Comparison of ENCODE assay signal across 30 cellular contexts in genomic region chr3:143700431-143700975, GRCh38.
"Had no signal": no experiment of that assay in that cellular context is flagged by ENCODE, and none has a peak within 500 bp of the region (broad histone marks: within the 10 kb centered on the region; RNA-seq: fewer than 3 reads in every experiment).

No MANE protein-coding gene starts in this region.

- H3K4me3 Mint-ChIP-seq: activated naive CD4-positive, alpha-beta T cell treated with anti-CD3 and anti-CD28 coated beads, Interleukin-2, amount 50 U/mL, for 24 hours; activated T-helper 1 cell treated with anti-CD3 and anti-CD28 coated beads, Interleukin-12 subunit alpha, Interleukin-12 subunit beta, Interleukin-2, Interleukin-4 antibody, amounts not matched to agents 30 ng/mL and 10 ng/mL and 1 ng/mL, durations not matched to agents 14 hours and 24 hours and 36 hours; central memory CD8-positive, alpha-beta T cell; dendritic cell treated with granulocyte-macrophage colony-stimulating factor and Interleukin-4, amounts not matched to agents 40 ng/mL and 50 ng/mL, for 4 days; natural killer cell treated with Interleukin-12 subunit alpha and Interleukin-12 subunit beta and Interleukin-15 and Interleukin-18, amount 100 ng/mL, for 72 hours; stimulated activated naive B cell treated with anti-CD40 and anti-IgM and Interleukin-4, amounts not matched to agents 10 μg/mL and 1 μg/mL and 100 μg/mL, for 72 hours; T-helper 1 cell treated with Interleukin-12 subunit alpha and Interleukin-12 subunit beta and Interleukin-4 antibody, amounts not matched to agents 30 μg/mL and 1 μg/mL, for 36 hours had no signal

- H3K36me3 ChIP-seq: breast epithelium, gastroesophageal sphincter, neutrophil, transverse colon had no signal

- H3K9me3 ChIP-seq: breast epithelium, gastroesophageal sphincter, mucosa of descending colon, neutrophil, testis, transverse colon had no signal

- H3K27me3 Mint-ChIP-seq: activated naive CD4-positive, alpha-beta T cell treated with anti-CD3 and anti-CD28 coated beads, Interleukin-2, amount 50 U/mL, for 24 hours; central memory CD8-positive, alpha-beta T cell; dendritic cell treated with granulocyte-macrophage colony-stimulating factor and Interleukin-4, amounts not matched to agents 40 ng/mL and 50 ng/mL, for 4 days; natural killer cell treated with Interleukin-12 subunit alpha and Interleukin-12 subunit beta and Interleukin-15 and Interleukin-18, amount 100 ng/mL, for 72 hours; progenitor cell of endocrine pancreas; stimulated activated naive B cell treated with anti-CD40 and anti-IgM and Interleukin-4, amounts not matched to agents 10 μg/mL and 1 μg/mL and 100 μg/mL, for 72 hours had no signal

- H3K4me2 ChIP-seq: hepatocyte had no signal

- H2AFZ ChIP-seq: hepatocyte had no signal

- H3K27me3 ChIP-seq: breast epithelium, gastroesophageal sphincter, hepatocyte, neutrophil, testis, transverse colon had no signal

- FAIRE-seq: TTC549 had no signal

- H3K79me2 ChIP-seq: hepatocyte had no signal

- H3K4me3 ChIP-seq: breast epithelium, gastroesophageal sphincter, hepatocyte, mucosa of descending colon, skin epidermis, testis, transverse colon had no signal

- ATAC-seq: gastroesophageal sphincter; left cardiac atrium; left ventricle myocardium superior; mucosa of descending colon; natural killer cell treated with Interleukin-12 subunit alpha and Interleukin-12 subunit beta and Interleukin-15 and Interleukin-18, amount 100 ng/mL, for 72 hours; sciatic nerve had no signal

- DNase-seq: activated CD4-positive, alpha-beta T cell treated with anti-CD3 and anti-CD28 coated beads, Interleukin-2, amount 50 U/mL, for 1 hour; activated gamma-delta T cell treated with Interleukin-2 at 50 U/mL for 16 hours; islet precursor cell; left cardiac atrium; left ventricle myocardium superior; mucosa of descending colon; stimulated activated CD4-positive, alpha-beta T cell treated with anti-CD3 and anti-CD28 coated beads, Interleukin-12 subunit alpha, Interleukin-12 subunit beta, amount 100 ng/mL, for 4 hours; stimulated activated CD4-positive, alpha-beta T cell treated with anti-CD3 and anti-CD28 coated beads, Interleukin-4, amount 100 ng/mL, for 4 hours; stimulated activated CD8-positive, alpha-beta memory T cell treated with anti-CD3 and anti-CD28 coated beads, Interleukin-4, amount 100 ng/mL, for 48 hours; stimulated activated naive B cell treated with anti-CD40 and anti-IgM and Interleukin-4, amounts not matched to agents 10 μg/mL and 1 μg/mL and 100 μg/mL, for 72 hours; SW 1271; T-helper 9 cell; testis; transverse colon had no signal

- H3K4me1 ChIP-seq: breast epithelium, testis, transverse colon had no signal

- H3K27ac ChIP-seq: breast epithelium, epithelial cell of prostate, gastroesophageal sphincter, hepatocyte, neutrophil, skin epidermis, testis, transverse colon, VCaP had no signal

- H3K27ac Mint-ChIP-seq: activated naive CD4-positive, alpha-beta T cell treated with anti-CD3 and anti-CD28 coated beads, Interleukin-2, amount 50 U/mL, for 24 hours; activated T-helper 1 cell treated with anti-CD3 and anti-CD28 coated beads, Interleukin-12 subunit alpha, Interleukin-12 subunit beta, Interleukin-2, Interleukin-4 antibody, amounts not matched to agents 30 ng/mL and 10 ng/mL and 1 ng/mL, durations not matched to agents 14 hours and 24 hours and 36 hours; dendritic cell treated with granulocyte-macrophage colony-stimulating factor and Interleukin-4, amounts not matched to agents 40 ng/mL and 50 ng/mL, for 4 days; natural killer cell treated with Interleukin-12 subunit alpha and Interleukin-12 subunit beta and Interleukin-15 and Interleukin-18, amount 100 ng/mL, for 72 hours; progenitor cell of endocrine pancreas; stimulated activated naive B cell treated with anti-CD40 and anti-IgM and Interleukin-4, amounts not matched to agents 10 μg/mL and 1 μg/mL and 100 μg/mL, for 72 hours; T-helper 1 cell treated with Interleukin-12 subunit alpha and Interleukin-12 subunit beta and Interleukin-4 antibody, amounts not matched to agents 30 μg/mL and 1 μg/mL, for 36 hours had no signal

- H3K36me3 Mint-ChIP-seq: natural killer cell treated with Interleukin-12 subunit alpha and Interleukin-12 subunit beta and Interleukin-15 and Interleukin-18, amount 100 ng/mL, for 72 hours had no signal

- H3K9me3 Mint-ChIP-seq: activated naive CD4-positive, alpha-beta T cell treated with anti-CD3 and anti-CD28 coated beads, Interleukin-2, amount 50 U/mL, for 24 hours; activated T-helper 1 cell treated with anti-CD3 and anti-CD28 coated beads, Interleukin-12 subunit alpha, Interleukin-12 subunit beta, Interleukin-2, Interleukin-4 antibody, amounts not matched to agents 30 ng/mL and 10 ng/mL and 1 ng/mL, durations not matched to agents 14 hours and 24 hours and 36 hours; central memory CD8-positive, alpha-beta T cell; dendritic cell treated with granulocyte-macrophage colony-stimulating factor and Interleukin-4, amounts not matched to agents 40 ng/mL and 50 ng/mL, for 4 days; natural killer cell treated with Interleukin-12 subunit alpha and Interleukin-12 subunit beta and Interleukin-15 and Interleukin-18, amount 100 ng/mL, for 72 hours; stimulated activated naive B cell treated with anti-CD40 and anti-IgM and Interleukin-4, amounts not matched to agents 10 μg/mL and 1 μg/mL and 100 μg/mL, for 72 hours; T-helper 1 cell treated with Interleukin-12 subunit alpha and Interleukin-12 subunit beta and Interleukin-4 antibody, amounts not matched to agents 30 μg/mL and 1 μg/mL, for 36 hours had no signal
